18 cellular contexts compared by ENCODE assay signal in genomic region chr7:106273009-106273695, GRCh38. TPM values are rescaled to one million over a fixed set of nuclear protein-coding genes. Genes with fewer than 3 reads are reported as not detected.
DNase-seq lines count a peak whose midpoint lies in the region; ATAC-seq and FAIRE-seq lines count a peak whose summit lies in the region.
"Had no signal": no experiment of that assay in that cellular context is flagged by ENCODE, and none has a peak within 500 bp of the region (broad histone marks: within the 10 kb centered on the region; RNA-seq: fewer than 3 reads in every experiment).

No MANE protein-coding gene starts in this region.

- H2AK5ac ChIP-seq in mesenchymal stem cell (ENCODE audit: low read length, severe bottlenecking): no peak overlapping the region

- H3K9ac ChIP-seq in mesenchymal stem cell (ENCODE audit: low read length): no peak overlapping the region

- H3K36me3 Mint-ChIP-seq in activated T-cell treated with anti-CD3 and anti-CD28 coated beads, Interleukin-2, amount 50 U/mL, for 24 hours (ENCODE audit: low read depth): peaks cover 100% of the 10 kb centered on the region

- H3K36me3 ChIP-seq in mesenchymal stem cell (ENCODE audit: control insufficient read depth in 1 of 2, insufficient read depth in 2 of 2, low read depth in 1 of 2, low read length in 2 of 2): peaks cover 7 to 100% of the 10 kb centered on the region in 2 experiments

- H2AFZ ChIP-seq in mesenchymal stem cell (ENCODE audit: low read depth, low read length): no peak overlapping the region

- no peaks in the 10 kb centered on the region for H3K9me3 Mint-ChIP-seq in activated T-cell treated with anti-CD3 and anti-CD28 coated beads, Interleukin-2, amount 50 U/mL, for 24 hours
- H3K9me3 Mint-ChIP-seq: immature natural killer cell; T-helper 2 cell treated with Interferon-gamma antibody and Interleukin-4, amounts not matched to agents 5 μg/mL and 100 μg/mL, for 36 hours had no signal

- no peaks in the 10 kb centered on the region for H3K27me3 ChIP-seq in mesenchymal stem cell (ENCODE audit: control insufficient read depth in 1 of 2, insufficient read depth in 1 of 2, low read length in 2 of 2)
- H3K27me3 ChIP-seq: foreskin keratinocyte had no signal

- no peak overlapping the region for H3K4me2 ChIP-seq in mesenchymal stem cell (ENCODE audit: low read length, poor library complexity, severe bottlenecking)

- no peak overlapping the region for H3K23ac ChIP-seq in mesenchymal stem cell (ENCODE audit: low read length in 2 of 2)

- H3K79me1 ChIP-seq in mesenchymal stem cell (replicated peaks; ENCODE audit: low read length, poor library complexity, severe bottlenecking): peaks cover 7% of the 10 kb centered on the region

- peak overlapping the region; percentile 80 for H3K27ac Mint-ChIP-seq in activated T-cell treated with anti-CD3 and anti-CD28 coated beads, Interleukin-2, amount 50 U/mL, for 24 hours
- H3K27ac Mint-ChIP-seq: immature natural killer cell; T-helper 2 cell treated with Interferon-gamma antibody and Interleukin-4, amounts not matched to agents 5 μg/mL and 100 μg/mL, for 36 hours had no signal

- no peak overlapping the region for H2BK5ac ChIP-seq in mesenchymal stem cell (ENCODE audit: low read depth, low read length, poor library complexity, severe bottlenecking)

- no peak overlapping the region for H2BK15ac ChIP-seq in mesenchymal stem cell (ENCODE audit: low read depth, poor library complexity, severe bottlenecking)

- no peak overlapping the region for H4K8ac ChIP-seq in mesenchymal stem cell (ENCODE audit: low read length)

- WGBS in mesenchymal stem cell: over 99% methylated on average over 6 of the region's 8 CpGs

- no peak overlapping the region for H3K14ac ChIP-seq in mesenchymal stem cell (ENCODE audit: low read length in 2 of 2)

- DNase-seq in activated T-cell treated with anti-CD3 and anti-CD28 coated beads, Interleukin-2, amount 50 U/mL, for 24 hours: no peak
- DNase-seq in activated T-cell treated with anti-CD3 and anti-CD28 coated beads, Interleukin-2, amount 50 U/mL, for 1 hour: no peak
- DNase-seq in GM19239 (ENCODE audit: insufficient read length, low spot score) (no peak), mesenchymal stem cell (peak; percentile 37), NCI-H146 treated with DMSO at 0.1 percent for 48 hours (lab: John Stamatoyannopoulos, UW; ENCODE audit: unreplicated experiment) (no peak)
- DNase-seq in activated effector memory CD4-positive, alpha-beta T cell treated with anti-CD3 and anti-CD28 coated beads, Interleukin-2, amount 50 U/mL, for 16 hours: no peak
- DNase-seq: activated CD4-positive, alpha-beta T cell treated with anti-CD3 and anti-CD28 coated beads, Interleukin-2, amount 50 U/mL, for 1 hour; activated naive CD4-positive, alpha-beta T cell; caudate nucleus; foreskin keratinocyte; GF-D8; immature natural killer cell; NCI-H1694; NCI-H510A treated with DMSO at 0.1 percent for 48 hours had no signal

- H3K4me3 Mint-ChIP-seq in activated T-cell treated with anti-CD3 and anti-CD28 coated beads, Interleukin-2, amount 50 U/mL, for 24 hours: no peak overlapping the region
- H3K4me3 Mint-ChIP-seq: immature natural killer cell; T-helper 2 cell treated with Interferon-gamma antibody and Interleukin-4, amounts not matched to agents 5 μg/mL and 100 μg/mL, for 36 hours had no signal

- no peaks in the 10 kb centered on the region for H3K27me3 Mint-ChIP-seq in activated T-cell treated with anti-CD3 and anti-CD28 coated beads, Interleukin-2, amount 50 U/mL, for 24 hours

- H3K18ac ChIP-seq in mesenchymal stem cell (ENCODE audit: low read depth in 1 of 2, low read length in 2 of 2): no peak overlapping the region

- FAIRE-seq in GM19239 (lab: Jason Lieb, UNC): peak; percentile 83

- H3K27ac ChIP-seq in mesenchymal stem cell (ENCODE audit: low read length, poor library complexity, severe bottlenecking): no peak overlapping the region
- H3K27ac ChIP-seq: foreskin keratinocyte, skin epidermis had no signal

- peaks cover 45% of the 10 kb centered on the region for H3K4me1 Mint-ChIP-seq in activated T-cell treated with anti-CD3 and anti-CD28 coated beads, Interleukin-2, amount 50 U/mL, for 24 hours (ENCODE audit: low read depth)
- H3K4me1 Mint-ChIP-seq: immature natural killer cell had no signal

- H3K9me3 ChIP-seq in mesenchymal stem cell (ENCODE audit: control insufficient read depth, low read length): no peaks in the 10 kb centered on the region

- ATAC-seq in HG03432 (IDR thresholded peaks at IDR 0.05; ENCODE audit: unreplicated experiment) (peak; percentile 79), HG02973 (IDR thresholded peaks at IDR 0.05; ENCODE audit: unreplicated experiment) (no peak)
- ATAC-seq: foreskin keratinocyte had no signal

- no peak overlapping the region for H2BK12ac ChIP-seq in mesenchymal stem cell (ENCODE audit: low read length in 2 of 2)

- H3K4me1 ChIP-seq in mesenchymal stem cell (ENCODE audit: control insufficient read depth, insufficient read depth, low read depth, low read length): no peaks in the 10 kb centered on the region
- H3K4me1 ChIP-seq: foreskin keratinocyte had no signal

- no peak overlapping the region for H4K91ac ChIP-seq in mesenchymal stem cell (ENCODE audit: low read length)

- no peak overlapping the region for H3K4ac ChIP-seq in mesenchymal stem cell (ENCODE audit: low read depth in 1 of 2, low read length in 2 of 2)

- no peak overlapping the region for H3K4me3 ChIP-seq in mesenchymal stem cell (ENCODE audit: insufficient read depth in 1 of 2, low read depth in 1 of 2, low read length in 2 of 2)
- H3K4me3 ChIP-seq: skin epidermis had no signal

- H2BK120ac ChIP-seq in mesenchymal stem cell (ENCODE audit: low read depth, low read length): no peak overlapping the region

RNA-seq across cellular contexts. Expression of gene NAMPT, which starts 11.6 kb away (rescaled TPM):
- 61.9 TPM for polyA plus RNA-seq in mesenchymal stem cell (2013, experiment 1 of 2)
- polyA plus RNA-seq in mesenchymal stem cell (2013, experiment 2 of 2): 63.3 TPM
